In genomic region chr2:176268976-176269318, GRCh38 we compare ENCODE assay signal across 1 cellular context.
TF ChIP-seq lines count a peak whose summit lies in the region.

No MANE protein-coding gene starts in this region.

TF ChIP-seq in K562, 482 proteins besides CTCF, POLR2A, EP300 and RAD21 (continued from another document):
- TF ChIP-seq MGA (IDR thresholded peaks at IDR 0.05) (0 out of 2 replicates have a peak, but pooled peaks have one; percentile 0), NR2F6 (CRISPR knock-in tag; IDR thresholded peaks at IDR 0.05) (no peak), SP1 (CRISPR knock-in tag; IDR thresholded peaks at IDR 0.05) (no peak), RHOXF2B (CRISPR knock-in tag; conservative IDR thresholded peaks at IDR 0.05) (no peak), E2F3 (CRISPR knock-in tag; IDR thresholded peaks at IDR 0.05) (no peak), CSDE1 (IDR thresholded peaks at IDR 0.05) (0 out of 4 replicates have a peak, but pooled peaks of 1 of the 2 experiments have one; percentile 35)
